26 cellular contexts compared by ENCODE assay signal in genomic region chr14:69567563-69567962, GRCh38. TPM values are rescaled to one million over a fixed set of nuclear protein-coding genes. Genes with fewer than 3 reads are reported as not detected.
DNase-seq lines count a peak whose midpoint lies in the region; ATAC-seq, FAIRE-seq and TF ChIP-seq lines count a peak whose summit lies in the region.
"Had no signal": no experiment of that assay in that cellular context is flagged by ENCODE, and none has a peak within 500 bp of the region (broad histone marks: within the 10 kb centered on the region; RNA-seq: fewer than 3 reads in every experiment).

No MANE protein-coding gene starts in this region.

- intact Hi-C loops in HCT116 (cut with micrococcal nuclease) (no loop called here), GM12878 (cut with micrococcal nuclease; ENCODE audit: unreplicated experiment) (no loop called here)

- H3K4me2 ChIP-seq in SK-N-SH (no peak overlapping the region), HCT116 (ENCODE audit: low read length) (no peak overlapping the region), GM12878 (ENCODE audit: control insufficient read depth, insufficient read depth) (no peak overlapping the region)
- H3K4me2 ChIP-seq: BLaER1 treated with 17β-estradiol and CSF1 and Interleukin-3, amounts not matched to agents 10 nM and 100 nM had no signal

- no peak overlapping the region for H3K9ac ChIP-seq in SK-N-SH
- H3K9ac ChIP-seq in HCT116 (ENCODE audit: low read length): no peak overlapping the region
- no peak overlapping the region for H3K9ac ChIP-seq in GM12878 (ENCODE audit: control insufficient read depth, insufficient read depth, low read length)
- H3K9ac ChIP-seq: BLaER1 treated with 17β-estradiol and CSF1 and Interleukin-3, amounts not matched to agents 10 nM and 100 nM; GM23248 had no signal

- no peak for FAIRE-seq in GM12878 (lab: Jason Lieb, UNC)
- FAIRE-seq: A204.1, GM12892 had no signal

- no peak for TF ChIP-seq RAD21 in SK-N-SH (IDR thresholded peaks at IDR 0.05; ENCODE audit: low read length)
- TF ChIP-seq RAD21 in HCT116 (IDR thresholded peaks at IDR 0.05; ENCODE audit: low read depth): no peak
- no peak for TF ChIP-seq RAD21 in GM12878 (IDR thresholded peaks at IDR 0.05; ENCODE audit: insufficient read depth, low read depth, low read length)

- no peak for TF ChIP-seq CTCF in SK-N-SH (IDR thresholded peaks at IDR 0.05)
- TF ChIP-seq CTCF in HCT116 (IDR thresholded peaks at IDR 0.05 in 2 of 3, conservative IDR thresholded peaks at IDR 0.05 in 1 of 3; ENCODE audit: borderline replicate concordance in 1 of 3, insufficient read depth in 1 of 3, low read depth in 2 of 3, low read length in 2 of 3): no peak
- no peak for TF ChIP-seq CTCF in GM12878 (IDR thresholded peaks at IDR 0.05 in 2 of 3, conservative IDR thresholded peaks at IDR 0.05 in 1 of 3; ENCODE audit: control insufficient read depth in 2 of 3, extremely low read depth in 1 of 3, insufficient read depth in 1 of 3, low read depth in 3 of 3, low read length in 3 of 3)
- no peak for TF ChIP-seq CTCF in RWPE1 (conservative IDR thresholded peaks at IDR 0.05; ENCODE audit: low read depth)

- 47% methylated on average over 5 of the region's 5 CpGs for WGBS in SK-N-SH (ENCODE audit: low lambda C conversion rate)
- 42% methylated on average over 5 of the region's 5 CpGs for WGBS in GM12878 (ENCODE audit: insufficient coverage, insufficient replicate concordance, low lambda C conversion rate, missing lambda C conversion rate)

- H3K4me1 ChIP-seq in SK-N-SH (ENCODE audit: control insufficient read depth in 1 of 2, insufficient read depth in 2 of 2, low read depth in 1 of 2, low read length in 1 of 2) (no peaks in the 10 kb centered on the region; a peak in 1 of 4 replicates), HCT116 (ENCODE audit: control insufficient read depth in 1 of 2, insufficient read depth in 2 of 2, low read length in 2 of 2) (no peaks in the 10 kb centered on the region), GM12878 (ENCODE audit: control insufficient read depth, insufficient read depth, low read length) (no peaks in the 10 kb centered on the region)
- H3K4me1 ChIP-seq: BE2C had no signal

- H3K36me3 ChIP-seq in SK-N-SH (replicated peaks in 1 of 2; ENCODE audit: control insufficient read depth in 1 of 2, insufficient read depth in 2 of 2, low read length in 1 of 2): no peaks in the 10 kb centered on the region
- H3K36me3 ChIP-seq in HCT116 (ENCODE audit: control insufficient read depth in 1 of 2, insufficient read depth in 2 of 2, low read length in 2 of 2): no peaks in the 10 kb centered on the region
- H3K36me3 ChIP-seq in GM12878 (ENCODE audit: control insufficient read depth in 2 of 2, insufficient read depth in 2 of 2, low read length in 1 of 2): no peaks in the 10 kb centered on the region
- H3K36me3 ChIP-seq: BE2C; BLaER1 treated with 17β-estradiol and CSF1 and Interleukin-3, amounts not matched to agents 10 nM and 100 nM had no signal

- CTCF ChIA-PET in SK-N-SH (lab: Yijun Ruan, JAX): interaction anchor here (1.1 to 1.6 kb wide), 3 partner anchors 19 to 159 kb away, joined by 3 to 4 read pairs (median 3); no protein-coding TSS in a partner anchor
- CTCF ChIA-PET in HCT116 (lab: Charles Lee): no interaction called here
- CTCF ChIA-PET in GM12878 (lab: Yijun Ruan, JAX): no interaction called here
- CTCF ChIA-PET in RWPE1 (lab: Yijun Ruan, JAX): no interaction called here

- TF ChIP-seq POLR2A in HCT116 (IDR thresholded peaks at IDR 0.05; ENCODE audit: borderline replicate concordance, extremely low read depth, insufficient read depth, insufficient read length) (no peak), GM12878 (IDR thresholded peaks at IDR 0.05; ENCODE audit: low read depth, low read length) (no peak)

- H3K79me2 ChIP-seq in SK-N-SH (ENCODE audit: insufficient read depth) (no peaks in the 10 kb centered on the region), HCT116 (ENCODE audit: insufficient read depth, low read length) (no peaks in the 10 kb centered on the region), GM12878 (ENCODE audit: control insufficient read depth, insufficient read depth, low read length) (no peaks in the 10 kb centered on the region)

- no peak overlapping the region for H3K4me3 ChIP-seq in SK-N-SH (ENCODE audit: low read depth in 2 of 2, low read length in 1 of 2)
- H3K4me3 ChIP-seq in HCT116 (replicated peaks in 1 of 2; ENCODE audit: low read depth in 1 of 2, low read length in 2 of 2): no peak overlapping the region
- no peak overlapping the region for H3K4me3 ChIP-seq in GM12878
- H3K4me3 ChIP-seq: BLaER1 treated with 17β-estradiol and CSF1 and Interleukin-3, amounts not matched to agents 10 nM and 100 nM; GM23248 had no signal

- no peak overlapping the region for H2AFZ ChIP-seq in SK-N-SH (ENCODE audit: low read depth)
- no peak overlapping the region for H2AFZ ChIP-seq in HCT116 (ENCODE audit: low read depth, low read length, poor library complexity, severe bottlenecking)
- no peak overlapping the region for H2AFZ ChIP-seq in GM12878 (ENCODE audit: control insufficient read depth, low read depth, low read length)
- H2AFZ ChIP-seq: GM23248 had no signal

- TF ChIP-seq EP300 in SK-N-SH (IDR thresholded peaks at IDR 0.05; ENCODE audit: borderline replicate concordance in 1 of 2, low read depth in 1 of 2, low read length in 1 of 2) (no peak), GM12878 (IDR thresholded peaks at IDR 0.05; ENCODE audit: borderline replicate concordance in 1 of 2, control insufficient read depth in 1 of 2, low read depth in 2 of 2, low read length in 2 of 2) (no peak)

- DNase-seq in SK-N-SH (no peak), HCT116 (ENCODE audit: low read depth, low spot score) (no peak), GM12878 (ENCODE audit: low read depth, low spot score) (no peak), nucleus accumbens (lab: John Stamatoyannopoulos, UW) (no peak), RWPE1 (ENCODE audit: low spot score) (no peak), NCI-H2196 (lab: John Stamatoyannopoulos, UW; ENCODE audit: unreplicated experiment) (no peak)
- DNase-seq: ACHN; AML-193; BE2C; Calu3; CD4-positive, alpha-beta T cell; CD8-positive, alpha-beta memory T cell; COR-L47; DMS53; DMS79 treated with DMSO at 0.1 percent for 48 hours; GF-D8; GM23248; H9 had no signal

- BruUV-seq in HCT116 (replicated peaks; lab: Mats Ljungman, UMichigan) (no TSS peak), GM12878 (replicated peaks; lab: Mats Ljungman, UMichigan) (no TSS peak)

- H3F3A ChIP-seq in SK-N-SH (replicated peaks; ENCODE audit: insufficient read depth): no peaks in the 10 kb centered on the region

- RAD21 ChIA-PET in HCT116 (lab: Charles Lee; ENCODE audit: low non-redundant PET in 1 of 2, low total read pairs in 2 of 2, uncharacterized antibody in 2 of 2, unreplicated experiment in 2 of 2): no interaction called here
- RAD21 ChIA-PET in GM12878 (lab: Charles Lee; ENCODE audit: unreplicated experiment): interaction anchor here (0.9 kb wide), 1 partner anchor 18 kb away, joined by 4 read pairs; no protein-coding TSS in a partner anchor

- SMC1A ChIA-PET in GM12878 (lab: Charles Lee; ENCODE audit: uncharacterized antibody, unreplicated experiment): no interaction called here

- H3K9me2 ChIP-seq in SK-N-SH (no peaks in the 10 kb centered on the region), HCT116 (ENCODE audit: insufficient read depth) (no peaks in the 10 kb centered on the region)

- no peak for ATAC-seq in SK-N-SH treated with all-trans-retinoic acid at 6 μM for 48 hours
- ATAC-seq in HCT116: no peak
- no peak for ATAC-seq in GM12878

- H3K27ac ChIP-seq in SK-N-SH (ENCODE audit: low read depth in 2 of 2, low read length in 1 of 2) (no peak overlapping the region), HCT116 (ENCODE audit: low read depth, low read length) (no peak overlapping the region), GM12878 (ENCODE audit: control insufficient read depth, insufficient read depth) (no peak overlapping the region), RWPE1 (no peak overlapping the region)
- H3K27ac ChIP-seq: 22Rv1; BLaER1 treated with 17β-estradiol and CSF1 and Interleukin-3, amounts not matched to agents 10 nM and 100 nM; GM23248 had no signal

- no peaks in the 10 kb centered on the region for H4K20me1 ChIP-seq in SK-N-SH (ENCODE audit: insufficient read depth)
- no peaks in the 10 kb centered on the region for H4K20me1 ChIP-seq in HCT116 (ENCODE audit: insufficient read depth)
- H4K20me1 ChIP-seq in GM12878 (ENCODE audit: control insufficient read depth, insufficient read depth): no peaks in the 10 kb centered on the region

- peaks cover 49% of the 10 kb centered on the region for H3K27me3 ChIP-seq in SK-N-SH (ENCODE audit: insufficient read depth)
- peaks cover 55% of the 10 kb centered on the region for H3K27me3 ChIP-seq in HCT116 (ENCODE audit: insufficient read depth, low read length)
- H3K27me3 ChIP-seq in GM12878 (replicated peaks in 1 of 2; ENCODE audit: control insufficient read depth in 2 of 2, insufficient read depth in 2 of 2, low read length in 1 of 2): peaks cover 4% of the 10 kb centered on the region in 2 experiments

- in situ Hi-C loops in GM12878 (cut with MboI): no loop called here

- POLR2A ChIA-PET in SK-N-SH (lab: Yijun Ruan, JAX) (no interaction called here), HCT116 (lab: Charles Lee) (no interaction called here), GM12878 (lab: Charles Lee) (no interaction called here), RWPE1 (lab: Yijun Ruan, JAX; ENCODE audit: low non-redundant PET) (no interaction called here)

- no peaks in the 10 kb centered on the region for H3K9me3 ChIP-seq in SK-N-SH
- no peaks in the 10 kb centered on the region for H3K9me3 ChIP-seq in HCT116 (ENCODE audit: control insufficient read depth in 1 of 2, insufficient read depth in 1 of 2, low read depth in 1 of 2, low read length in 2 of 2)
- no peaks in the 10 kb centered on the region; the same call in 2 of the 3 replicates for H3K9me3 ChIP-seq in GM12878 (replicated peaks; ENCODE audit: control insufficient read depth, insufficient read depth, low read length)
- H3K9me3 ChIP-seq: BE2C had no signal

RNA-seq across cellular contexts. Expression of gene CCDC177, which starts 7.1 kb away (rescaled TPM):
- polyA plus RNA-seq in SK-N-SH (2012; rRNA removed) (not detected in 2 replicates), GM12878 (2011; rRNA removed) (not detected in 2 replicates), GM12878 (2014; fragmentation: Illumina TruSeq; extraction: Trizol) (not detected in 2 replicates), GM12878 (2014; fragmentation: Nextera tagmentation; extraction: Ambion mirVana) (not detected), GM12878 (2014; rRNA removed) (not detected in 2 replicates), GM12878 (2016; fragmentation: Nextera tagmentation; extraction: Ambion mirVana) (not detected)
- not detected in 2 replicates for polyA plus RNA-seq in SK-N-SH (2012; cell fraction: cytosol; rRNA removed)
- not detected in 2 replicates for polyA plus RNA-seq in SK-N-SH (2012; cell fraction: nucleus; rRNA removed)
- total RNA-seq in HCT116 (2021; ENCODE audit: unreplicated experiment) (not detected), GM12878 (2014; rRNA removed) (not detected in 2 replicates), GM12878 (2014; rRNA removed; fragmentation: Illumina TruSeq; extraction: Trizol) (not detected in 2 replicates), GM12878 (2021) (not detected in 2 replicates)
- not detected in 2 replicates for polyA plus RNA-seq in HCT116 (2012)
- total RNA-seq in GM12878 (2013; cell fraction: nucleolus; rRNA removed): not detected in 2 replicates
- polyA plus RNA-seq in GM12878 (2011; ENCODE audit: low read depth): not detected
- polyA plus RNA-seq in GM12878 (2011; cell fraction: cytosol; rRNA removed): not detected in 2 replicates
- not detected in 2 replicates for polyA plus RNA-seq in GM12878 (2011; cell fraction: nucleus; rRNA removed)
- not detected in 2 replicates for polyA plus RNA-seq in GM12878 (2012)
- polyA minus RNA-seq in GM12878 (2011; rRNA and poly(A)+ RNA removed): not detected in 2 replicates
- not detected in 2 replicates for polyA minus RNA-seq in GM12878 (2011; cell fraction: cytosol; rRNA and poly(A)+ RNA removed)
- not detected in 2 replicates for polyA minus RNA-seq in GM12878 (2011; cell fraction: nucleus; rRNA and poly(A)+ RNA removed)
- total RNA-seq: Calu3; CD4-positive, alpha-beta T cell; CD8-positive, alpha-beta memory T cell; Daoy; GM23248; H4 had no signal
- polyA plus RNA-seq: CD14-positive monocyte; CD8-positive, alpha-beta memory T cell; GM23248 had no signal

RNA-seq across cellular contexts. Expression of gene SUSD6, which starts 43.8 kb away (rescaled TPM):
- 8.5 and 9.5 TPM in 2 replicates for polyA plus RNA-seq in SK-N-SH (2012; rRNA removed)
- polyA plus RNA-seq in SK-N-SH (2012; cell fraction: cytosol; rRNA removed): 5.2 and 7.2 TPM in 2 replicates
- 16.8 and 20.7 TPM in 2 replicates for polyA plus RNA-seq in SK-N-SH (2012; cell fraction: nucleus; rRNA removed)
- 6.4 TPM for total RNA-seq in HCT116 (2021; ENCODE audit: unreplicated experiment)
- polyA plus RNA-seq in HCT116 (2012): 3.1 and 3.6 TPM in 2 replicates
- total RNA-seq in GM12878 (2013; cell fraction: nucleolus; rRNA removed): 59.8 and 61.3 TPM in 2 replicates
- 6.9 and 8.3 TPM in 2 replicates for total RNA-seq in GM12878 (2014; rRNA removed)
- 11.0 and 11.1 TPM in 2 replicates for total RNA-seq in GM12878 (2014; rRNA removed; fragmentation: Illumina TruSeq; extraction: Trizol)
- total RNA-seq in GM12878 (2021): 39.8 and 40.1 TPM in 2 replicates
- 18.4 TPM for polyA plus RNA-seq in GM12878 (2011; ENCODE audit: low read depth)
- 11.3 and 16.7 TPM in 2 replicates for polyA plus RNA-seq in GM12878 (2011; rRNA removed)
- 13.8 and 14.1 TPM in 2 replicates for polyA plus RNA-seq in GM12878 (2011; cell fraction: cytosol; rRNA removed)
- polyA plus RNA-seq in GM12878 (2011; cell fraction: nucleus; rRNA removed): 38.9 and 46.9 TPM in 2 replicates
- 23.6 and 27.7 TPM in 2 replicates for polyA plus RNA-seq in GM12878 (2012)
- 19.4 and 23.7 TPM in 2 replicates for polyA plus RNA-seq in GM12878 (2014; fragmentation: Illumina TruSeq; extraction: Trizol)
- polyA plus RNA-seq in GM12878 (2014; fragmentation: Nextera tagmentation; extraction: Ambion mirVana): 1 to 10 TPM; 6.6 to 9.4 TPM
- polyA plus RNA-seq in GM12878 (2014; rRNA removed): 25.8 and 31.1 TPM in 2 replicates
- 10 to 100 TPM; 27.1 to 33.7 TPM for polyA plus RNA-seq in GM12878 (2016; fragmentation: Nextera tagmentation; extraction: Ambion mirVana)
- 17.6 and 19.5 TPM in 2 replicates for polyA minus RNA-seq in GM12878 (2011; rRNA and poly(A)+ RNA removed)
- polyA minus RNA-seq in GM12878 (2011; cell fraction: cytosol; rRNA and poly(A)+ RNA removed): 5.1 and 5.6 TPM in 2 replicates
- 14.9 and 32.6 TPM in 2 replicates for polyA minus RNA-seq in GM12878 (2011; cell fraction: nucleus; rRNA and poly(A)+ RNA removed)

Comparison
In these comparisons a context has a peak if more than half of its experiments do, and no peak if none do; other contexts are left out.
1. Of the 26 proteins assayed by ChIP-seq in both GM12878 and SK-N-SH: peak only in GM12878: none; only in SK-N-SH: none; in both: REST; in neither: 25.